ENCODE assay signal across 25 cellular contexts in genomic region chr13:110034031-110034430, GRCh38.
DNase-seq lines count a peak whose midpoint lies in the region; ATAC-seq, FAIRE-seq and TF ChIP-seq lines count a peak whose summit lies in the region.
"Had no signal": no experiment of that assay in that cellular context is flagged by ENCODE, and none has a peak within 500 bp of the region (broad histone marks: within the 10 kb centered on the region; RNA-seq: fewer than 3 reads in every experiment).

No MANE protein-coding gene starts in this region.

- peaks cover 0 to 42% (median 12%) of the 10 kb centered on the region in 11 experiments; a peak in 12 of 22 replicates for H3K36me3 ChIP-seq in BLaER1 treated with 17β-estradiol and CSF1 and Interleukin-3, amounts not matched to agents 10 nM and 100 nM
- H3K36me3 ChIP-seq in keratinocyte (ENCODE audit: control insufficient read depth in 2 of 2, extremely low read depth in 1 of 2, insufficient read depth in 2 of 2, low read length in 2 of 2) (no peaks in the 10 kb centered on the region), SK-N-SH (replicated peaks in 1 of 2; ENCODE audit: control insufficient read depth in 1 of 2, insufficient read depth in 2 of 2, low read length in 1 of 2) (no peaks in the 10 kb centered on the region)
- H3K36me3 ChIP-seq: BE2C had no signal

- no peaks in the 10 kb centered on the region for H3K9me1 ChIP-seq in keratinocyte (ENCODE audit: control insufficient read depth, extremely low read depth, insufficient read depth, low read length)

- H4K20me1 ChIP-seq in BLaER1 treated with 17β-estradiol and CSF1 and Interleukin-3, amounts not matched to agents 10 nM and 100 nM: no peaks in the 10 kb centered on the region
- H4K20me1 ChIP-seq in keratinocyte (ENCODE audit: control insufficient read depth, extremely low read depth, insufficient read depth, low read length): no peaks in the 10 kb centered on the region
- H4K20me1 ChIP-seq in SK-N-SH (ENCODE audit: insufficient read depth): no peaks in the 10 kb centered on the region

- H3K4me2 ChIP-seq in BLaER1 treated with 17β-estradiol and CSF1 and Interleukin-3, amounts not matched to agents 10 nM and 100 nM: peak overlapping the region in 9 of 11 experiments; percentile 21 to 82 (median 57); a peak in 16 of 22 replicates
- H3K4me2 ChIP-seq in keratinocyte (ENCODE audit: control insufficient read depth, extremely low read depth, insufficient read depth, low read depth, low read length) (no peak overlapping the region), SK-N-SH (no peak overlapping the region)
- H3K4me2 ChIP-seq: A549 had no signal

- 0 out of 20 replicates have a peak overlapping the region, but pooled peaks of 1 of the 10 experiments have one; percentile 15 for H3K4me3 ChIP-seq in BLaER1 treated with 17β-estradiol and CSF1 and Interleukin-3, amounts not matched to agents 10 nM and 100 nM
- H3K4me3 ChIP-seq in keratinocyte (ENCODE audit: control insufficient read depth in 2 of 3, extremely low read depth in 1 of 3, insufficient read depth in 2 of 3, low read depth in 1 of 3, low read length in 3 of 3) (no peak overlapping the region), SK-N-SH (ENCODE audit: low read depth in 2 of 2, low read length in 1 of 2) (no peak overlapping the region)
- H3K4me3 ChIP-seq: A549 had no signal

- no peak for DNase-seq in H54 (ENCODE audit: insufficient read length, low spot score)
- DNase-seq in keratinocyte (ENCODE audit: low read depth, low spot score): no peak
- DNase-seq in SK-N-SH: no peak
- no peak for DNase-seq in SHP77 treated with DMSO at 0.1 percent for 48 hours (lab: John Stamatoyannopoulos, UW)
- DNase-seq in GM10266 (ENCODE audit: extremely low spot score): no peak
- DNase-seq: 8988T; ACHN; AML-193; BE2C; CD4-positive, CD25-positive, alpha-beta regulatory T cell; CD8-positive, alpha-beta T cell; DMS 273 treated with DMSO at 0.1 percent for 48 hours; DMS79; EL; GDM1; H9 had no signal

- H3K27ac ChIP-seq in BLaER1 treated with 17β-estradiol and CSF1 and Interleukin-3, amounts not matched to agents 10 nM and 100 nM: peak overlapping the region in 4 of 11 experiments; percentile 45 to 53 (median 47); a peak in 7 of 22 replicates
- H3K27ac ChIP-seq in keratinocyte (ENCODE audit: control insufficient read depth, insufficient read depth, low read length) (no peak overlapping the region), SK-N-SH (ENCODE audit: low read depth in 2 of 2, low read length in 1 of 2) (no peak overlapping the region)
- H3K27ac ChIP-seq: A549, C4-2B had no signal

- FAIRE-seq in H54 (lab: Jason Lieb, UNC): peak; percentile 67
- FAIRE-seq in keratinocyte (lab: Jason Lieb, UNC): peak; percentile 41
- FAIRE-seq: A549, D721Med, GM12891, GM18507, H1 had no signal

- POLR2A ChIA-PET in SK-N-SH (lab: Yijun Ruan, JAX): no interaction called here

- H3K9me2 ChIP-seq in SK-N-SH: no peaks in the 10 kb centered on the region

- no peak for TF ChIP-seq EP300 in SK-N-SH (IDR thresholded peaks at IDR 0.05; ENCODE audit: borderline replicate concordance in 1 of 2, low read depth in 1 of 2, low read length in 1 of 2)

- no peak for TF ChIP-seq POLR2A in H54 (IDR thresholded peaks at IDR 0.05; ENCODE audit: low read depth, low read length)

- TF ChIP-seq CTCF in keratinocyte (optimal IDR thresholded peaks at IDR 0.05 in 1 of 3, IDR thresholded peaks at IDR 0.05 in 1 of 3, conservative IDR thresholded peaks at IDR 0.05 in 1 of 3; ENCODE audit: extremely low read depth in 1 of 3, insufficient read depth in 2 of 3, low read length in 3 of 3) (no peak), SK-N-SH (IDR thresholded peaks at IDR 0.05) (no peak), GM10266 (IDR thresholded peaks at IDR 0.05; ENCODE audit: control insufficient read depth, insufficient read depth, low read depth, missing control alignments) (no peak)

- no peak for ATAC-seq in HG02981 (IDR thresholded peaks at IDR 0.05; ENCODE audit: unreplicated experiment)
- ATAC-seq: A549; CD8-positive, alpha-beta T cell; HCT116 had no signal

- H3K9ac ChIP-seq in BLaER1 treated with 17β-estradiol and CSF1 and Interleukin-3, amounts not matched to agents 10 nM and 100 nM: peak overlapping the region in 2 of 11 experiments; percentile 29; a peak in 3 of 22 replicates
- no peak overlapping the region for H3K9ac ChIP-seq in keratinocyte (ENCODE audit: control insufficient read depth, extremely low read depth, insufficient read depth, low read length)
- H3K9ac ChIP-seq in SK-N-SH: no peak overlapping the region

- no peaks in the 10 kb centered on the region for H3K79me2 ChIP-seq in keratinocyte (ENCODE audit: control insufficient read depth, insufficient read depth, low read length)
- H3K79me2 ChIP-seq in SK-N-SH (ENCODE audit: insufficient read depth): no peaks in the 10 kb centered on the region

- peaks cover 3 to 67% (median 49%) of the 10 kb centered on the region in 11 experiments; a peak in 20 of 22 replicates for H3K9me3 ChIP-seq in BLaER1 treated with 17β-estradiol and CSF1 and Interleukin-3, amounts not matched to agents 10 nM and 100 nM (replicated peaks in 1 of 11)
- H3K9me3 ChIP-seq in keratinocyte (ENCODE audit: control insufficient read depth, low read depth, low read length): no peaks in the 10 kb centered on the region
- no peaks in the 10 kb centered on the region for H3K9me3 ChIP-seq in SK-N-SH
- H3K9me3 ChIP-seq: A549, BE2C had no signal

- dilution Hi-C loops in keratinocyte (cut with MboI; ENCODE audit: extremely low pct_ligation_motif_present, low sequenced_read_pairs): no loop called here

- no peak for TF ChIP-seq RAD21 in SK-N-SH (IDR thresholded peaks at IDR 0.05; ENCODE audit: low read length)

- CTCF ChIA-PET in SK-N-SH (lab: Yijun Ruan, JAX): no interaction called here

- H2AFZ ChIP-seq in keratinocyte (ENCODE audit: control insufficient read depth, low read length): no peak overlapping the region
- no peak overlapping the region for H2AFZ ChIP-seq in SK-N-SH (ENCODE audit: low read depth)

- H3K27me3 ChIP-seq in BLaER1 treated with 17β-estradiol and CSF1 and Interleukin-3, amounts not matched to agents 10 nM and 100 nM: no peaks in the 10 kb centered on the region
- no peaks in the 10 kb centered on the region for H3K27me3 ChIP-seq in keratinocyte (ENCODE audit: control insufficient read depth, extremely low read depth, insufficient read depth, low read length)
- H3K27me3 ChIP-seq in SK-N-SH (ENCODE audit: insufficient read depth): no peaks in the 10 kb centered on the region

- 83% methylated on average over 4 of the region's 4 CpGs for WGBS in SK-N-SH (ENCODE audit: low lambda C conversion rate)

- peaks cover 10 to 78% (median 49%) of the 10 kb centered on the region in 10 experiments for H3K4me1 ChIP-seq in BLaER1 treated with 17β-estradiol and CSF1 and Interleukin-3, amounts not matched to agents 10 nM and 100 nM
- H3K4me1 ChIP-seq in keratinocyte (ENCODE audit: control insufficient read depth, extremely low read depth, insufficient read depth, low read length): no peaks in the 10 kb centered on the region
- H3K4me1 ChIP-seq in SK-N-SH (ENCODE audit: control insufficient read depth in 1 of 2, insufficient read depth in 2 of 2, low read depth in 1 of 2, low read length in 1 of 2): peaks cover 0 to 3% of the 10 kb centered on the region in 2 experiments; a peak in 2 of 4 replicates
- H3K4me1 ChIP-seq: A549, BE2C had no signal

- H3F3A ChIP-seq in SK-N-SH (replicated peaks; ENCODE audit: insufficient read depth): no peaks in the 10 kb centered on the region

TF ChIP-seq in SK-N-SH, 30 proteins besides CTCF, POLR2A, EP300 and RAD21:
- TF ChIP-seq RXRA (IDR thresholded peaks at IDR 0.05; ENCODE audit: borderline replicate concordance, low read depth) (no peak), EZH2phosphoT487 (IDR thresholded peaks at IDR 0.05; ENCODE audit: borderline replicate concordance, low read depth) (no peak), RFX5 (IDR thresholded peaks at IDR 0.05; ENCODE audit: low read length) (no peak), MXI1 (IDR thresholded peaks at IDR 0.05; ENCODE audit: low read depth, low read length) (no peak), USF1 (IDR thresholded peaks at IDR 0.05; ENCODE audit: borderline replicate concordance, low read depth) (no peak), GABPA (IDR thresholded peaks at IDR 0.05; ENCODE audit: low read depth) (no peak), NRF1 (IDR thresholded peaks at IDR 0.05; ENCODE audit: low read depth, low read length) (no peak), TEAD4 (IDR thresholded peaks at IDR 0.05; ENCODE audit: borderline replicate concordance, insufficient read depth) (no peak), TAF1 (IDR thresholded peaks at IDR 0.05; ENCODE audit: borderline replicate concordance, low read depth, low read length) (no peak), SIN3A (IDR thresholded peaks at IDR 0.05; ENCODE audit: borderline replicate concordance, low read depth, low read length) (no peak)
TF ChIP-seq in SK-N-SH: peak in this region for 0.

Comparison
In these comparisons a context has a peak if more than half of its experiments do, and no peak if none do; other contexts are left out.
1. H3K4me2 ChIP-seq: peak in BLaER1 treated with 17β-estradiol and CSF1 and Interleukin-3, amounts not matched to agents 10 nM and 100 nM (9 of 11); none in keratinocyte (single experiment) and SK-N-SH (single experiment).